Comparison of ENCODE assay signal across 32 cellular contexts in genomic region chr5:150548123-150548522, GRCh38.
"Had no signal": no experiment of that assay in that cellular context is flagged by ENCODE, and none has a peak within 500 bp of the region (broad histone marks: within the 10 kb centered on the region; RNA-seq: fewer than 3 reads in every experiment).

No MANE protein-coding gene starts in this region.

- H3K4me3 ChIP-seq: esophagus muscularis mucosa, gastrocnemius medialis had no signal

- DNase-seq: activated B cell treated with CpG ODN at 0.5 μM for 24 hours; activated CD4-positive, alpha-beta T cell treated with anti-CD3 and anti-CD28 coated beads for 48 hours; activated CD4-positive, alpha-beta T cell treated with anti-CD3 and anti-CD28 coated beads, Interleukin-2, amount 50 U/mL, for 1 hour; activated CD4-positive, alpha-beta T cell treated with anti-CD3 and anti-CD28 coated beads, Interleukin-2, amount 50 U/mL, for 48 hours; activated CD8-positive, alpha-beta memory T cell treated with anti-CD3 and anti-CD28 coated beads for 24 hours; activated CD8-positive, alpha-beta T cell treated with anti-CD3 and anti-CD28 coated beads for 36 hours; activated effector memory CD4-positive, alpha-beta T cell treated with Interleukin-2 at 50 U/mL for 16 hours; activated gamma-delta T cell treated with Interleukin-2 at 50 U/mL for 16 hours; activated naive CD4-positive, alpha-beta T cell treated with anti-CD3 and anti-CD28 coated beads, Interleukin-2, amount 50 U/mL, for 16 hours; activated naive CD4-positive, alpha-beta T cell treated with Interleukin-2 at 50 U/mL for 16 hours; activated T-cell treated with anti-CD3 and anti-CD28 coated beads, Interleukin-2, amount 50 U/mL, for 4 hours; amniotic stem cell; anterior cingulate cortex; brain microvascular endothelial cell; cortex of kidney; dermis blood vessel endothelial cell; effector CD4-positive, alpha-beta T cell; effector memory CD8-positive, alpha-beta T cell; erythroblast; foreskin keratinocyte; gastrocnemius medialis; glutamatergic neuron; T-helper 1 cell; T-helper 17 cell; T1000; WERI-Rb-1 had no signal

- H3K9me3 ChIP-seq: esophagus muscularis mucosa, gastrocnemius medialis had no signal

- H3K27ac ChIP-seq: brain microvascular endothelial cell, esophagus muscularis mucosa, foreskin keratinocyte, gastrocnemius medialis, WERI-Rb-1 had no signal

- ATAC-seq: activated CD4-positive, CD25-positive, alpha-beta regulatory T cell treated with anti-CD3 and anti-CD28 coated beads, Interleukin-2, amount 50 U/mL, for 24 hours; activated CD8-positive, alpha-beta T cell treated with anti-CD3 and anti-CD28 coated beads for 36 hours; activated T-cell treated with anti-CD3 and anti-CD28 coated beads, Interleukin-2, amount 50 U/mL, for 4 hours; activated T-helper 17 cell treated with anti-CD3 and anti-CD28 coated beads, Interleukin-2, amount 50 U/mL, for 72 hours; effector memory CD8-positive, alpha-beta T cell; foreskin keratinocyte; gastrocnemius medialis; T-helper 17 cell had no signal

- FAIRE-seq: astrocyte, bronchial epithelial cell, colon had no signal

- H3K4me1 ChIP-seq: foreskin keratinocyte, gastrocnemius medialis had no signal

- H3K27me3 ChIP-seq: brain microvascular endothelial cell, esophagus muscularis mucosa, foreskin keratinocyte, gastrocnemius medialis had no signal
